Comparison of ENCODE assay signal across 8 cellular contexts in the genomic region with DNA sequence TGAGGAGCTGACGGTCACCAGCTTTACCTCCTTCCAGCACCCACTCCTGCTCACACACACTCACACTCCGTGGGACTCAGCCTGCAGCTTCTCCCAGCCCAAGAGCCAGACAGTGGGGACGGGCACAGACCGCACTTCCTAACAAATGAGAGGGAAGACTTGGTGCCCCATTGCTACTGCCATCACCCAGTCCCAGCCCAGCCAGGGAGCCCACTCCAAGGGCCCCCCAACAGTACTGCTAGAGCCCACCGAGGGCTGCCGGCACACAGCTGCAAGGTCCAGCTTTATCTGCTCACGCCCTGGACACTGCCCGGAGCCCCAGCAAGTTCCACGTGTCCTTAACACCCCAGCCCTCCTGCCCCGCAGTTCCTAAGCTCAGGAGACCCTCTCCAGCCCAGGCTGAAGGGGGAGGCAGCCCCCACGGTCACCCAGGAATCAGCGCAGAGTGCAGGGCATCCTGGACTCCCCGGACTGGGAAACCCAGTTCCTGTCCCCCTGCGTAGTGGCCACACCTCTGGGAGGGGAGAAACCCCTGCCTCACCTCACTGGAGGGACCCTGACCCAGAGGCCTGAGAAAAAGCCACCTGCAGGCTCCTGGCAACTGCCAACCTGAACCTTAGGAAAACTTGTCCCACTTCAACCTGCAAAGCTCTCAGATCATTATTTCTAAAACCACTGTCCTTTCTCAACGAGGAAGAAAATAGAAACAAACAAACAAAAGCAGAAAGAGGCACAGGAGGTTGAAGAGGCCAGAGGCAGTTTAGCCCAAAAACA. TPM values are rescaled to one million over a fixed set of nuclear protein-coding genes. Genes with fewer than 3 reads are reported as not detected.
DNase-seq lines count a peak whose midpoint lies in the region; ATAC-seq and TF ChIP-seq lines count a peak whose summit lies in the region.
"Not testable (repeated sequence)": the region's sequence is repeated elsewhere in the genome, so short reads cannot be mapped to it uniquely, and the experiment has no call there.

No MANE protein-coding gene starts in this region.

- TF ChIP-seq EP300 in neural cell (conservative IDR thresholded peaks at IDR 0.05; ENCODE audit: poor library complexity, severe bottlenecking), result not testable (repeated sequence)

- H3K79me2 ChIP-seq in neural cell (replicated peaks; ENCODE audit: insufficient read depth, low read length), result not testable (repeated sequence)

- H2AFZ ChIP-seq in neural cell (ENCODE audit: low read depth, low read length), result not testable (repeated sequence)

- peak overlapping the region; percentile 90 for H3K4me3 Mint-ChIP-seq in activated naive CD8-positive, alpha-beta T cell
- peak overlapping the region; percentile 84 for H3K4me3 Mint-ChIP-seq in effector memory CD8-positive, alpha-beta T cell
- peak overlapping the region; percentile 89 to 93 for H3K4me3 Mint-ChIP-seq in stimulated activated naive CD8-positive, alpha-beta T cell treated with anti-CD3 and anti-CD28 coated beads, Interleukin-15, amount 100 ng/mL, for 72 hours

- not testable (repeated sequence) for H3K27ac ChIP-seq in SK-N-MC; iPS-18a (ENCODE audit: low read length); neural cell (ENCODE audit: low read length)

- H3K4me1 Mint-ChIP-seq in activated naive CD8-positive, alpha-beta T cell (ENCODE audit: low read depth), result peaks cover 47% of the 10 kb centered on the region
- peaks cover 20 to 42% of the 10 kb centered on the region in 2 donors for H3K4me1 Mint-ChIP-seq in effector memory CD8-positive, alpha-beta T cell (ENCODE audit: low read depth in 2 of 2)
- H3K4me1 Mint-ChIP-seq in stimulated activated naive CD8-positive, alpha-beta T cell treated with anti-CD3 and anti-CD28 coated beads, Interleukin-15, amount 100 ng/mL, for 72 hours, result peaks cover 68% of the 10 kb centered on the region

- not testable (repeated sequence) for H4K20me1 ChIP-seq in neural cell (ENCODE audit: insufficient read depth)

- not testable (repeated sequence) for H3K36me3 ChIP-seq in SK-N-MC (ENCODE audit: insufficient read depth, low read length); iPS-18a (ENCODE audit: control insufficient read depth, low read depth, low read length); neural cell (ENCODE audit: insufficient read depth, low read length)

- H3K9me3 Mint-ChIP-seq in activated naive CD8-positive, alpha-beta T cell (ENCODE audit: low read depth); effector memory CD8-positive, alpha-beta T cell; stimulated activated naive CD8-positive, alpha-beta T cell treated with anti-CD3 and anti-CD28 coated beads, Interleukin-15, amount 100 ng/mL, for 72 hours: not testable (repeated sequence)

- not testable (repeated sequence) for TF ChIP-seq RAD21 in neural cell (conservative IDR thresholded peaks at IDR 0.05)

- not testable (repeated sequence) for H3K27me3 Mint-ChIP-seq in activated naive CD8-positive, alpha-beta T cell; effector memory CD8-positive, alpha-beta T cell
- H3K27me3 Mint-ChIP-seq in stimulated activated naive CD8-positive, alpha-beta T cell treated with anti-CD3 and anti-CD28 coated beads, Interleukin-15, amount 100 ng/mL, for 72 hours, result peaks cover 14% of the 10 kb centered on the region

- peak overlapping the region; percentile 68 for H3K4me3 ChIP-seq in AG10803 (ENCODE audit: low read length)
- H3K4me3 ChIP-seq in HFF-Myc (replicated peaks; ENCODE audit: low read depth, low read length), result peak overlapping the region; percentile 62
- peak overlapping the region; percentile 91 for H3K4me3 ChIP-seq in SK-N-MC
- peak overlapping the region; percentile 71 for H3K4me3 ChIP-seq in iPS-18a (ENCODE audit: low read length)
- H3K4me3 ChIP-seq in neural cell (ENCODE audit: low read length), result peak overlapping the region; percentile 79

- TF ChIP-seq CTCF in AG10803 (conservative IDR thresholded peaks at IDR 0.05; ENCODE audit: low read length); HFF-Myc (IDR thresholded peaks at IDR 0.05; ENCODE audit: low read depth, low read length, missing control alignments); neural cell (IDR thresholded peaks at IDR 0.05; ENCODE audit: poor library complexity, severe bottlenecking): not testable (repeated sequence)

- DNase-seq in AG10803 (ENCODE audit: low read depth); HFF-Myc (ENCODE audit: extremely low read depth, low read depth); SK-N-MC (ENCODE audit: low read depth, low spot score); effector memory CD8-positive, alpha-beta T cell; stimulated activated naive CD8-positive, alpha-beta T cell treated with anti-CD3 and anti-CD28 coated beads, Interleukin-15, amount 100 ng/mL, for 72 hours: not testable (repeated sequence)

- H3K4me2 ChIP-seq in neural cell (ENCODE audit: low read length), result peak overlapping the region; percentile 58

- peak overlapping the region; percentile 73 for H3K27ac Mint-ChIP-seq in activated naive CD8-positive, alpha-beta T cell
- H3K27ac Mint-ChIP-seq in effector memory CD8-positive, alpha-beta T cell, result peak overlapping the region; percentile 69 to 71
- H3K27ac Mint-ChIP-seq in stimulated activated naive CD8-positive, alpha-beta T cell treated with anti-CD3 and anti-CD28 coated beads, Interleukin-15, amount 100 ng/mL, for 72 hours, result peak overlapping the region; percentile 67 to 87

- H3K9ac ChIP-seq in SK-N-MC (ENCODE audit: insufficient read length), result peak overlapping the region; percentile 75
- H3K9ac ChIP-seq in iPS-18a (ENCODE audit: low read length), result peak overlapping the region; percentile 23
- peak overlapping the region; percentile 85 for H3K9ac ChIP-seq in neural cell (ENCODE audit: low read length)

- ATAC-seq in effector memory CD8-positive, alpha-beta T cell (replicated peaks); stimulated activated naive CD8-positive, alpha-beta T cell treated with anti-CD3 and anti-CD28 coated beads, Interleukin-15, amount 100 ng/mL, for 72 hours: not testable (repeated sequence)

- H3K36me3 Mint-ChIP-seq in activated naive CD8-positive, alpha-beta T cell, result not testable (repeated sequence)
- H3K36me3 Mint-ChIP-seq in effector memory CD8-positive, alpha-beta T cell (ENCODE audit: insufficient read depth), result peaks cover 14% of the 10 kb centered on the region

- H3F3A ChIP-seq in neural cell (ENCODE audit: insufficient read depth, low read length, poor library complexity, severe bottlenecking), result not testable (repeated sequence)

- H3K4me1 ChIP-seq in iPS-18a (ENCODE audit: control insufficient read depth, low read depth, low read length), result not testable (repeated sequence)

- not testable (repeated sequence) for H3K9me3 ChIP-seq in SK-N-MC (ENCODE audit: low read depth, low read length); iPS-18a (ENCODE audit: control insufficient read depth, low read depth, low read length); neural cell (ENCODE audit: low read length)

- H3K9me2 ChIP-seq in neural cell (ENCODE audit: insufficient read depth, low read length), result not testable (repeated sequence)

- peaks cover 18% of the 10 kb centered on the region for H3K27me3 ChIP-seq in iPS-18a (ENCODE audit: control insufficient read depth, insufficient read depth, low read length)
- H3K27me3 ChIP-seq in neural cell (ENCODE audit: insufficient read depth, low read depth, low read length), result not testable (repeated sequence)

RNA-seq across cellular contexts. Expression of a gene that starts 1.6 kb away (rescaled TPM):
- 413 and 462 TPM in 2 replicates for polyA plus RNA-seq in neural cell
- polyA minus RNA-seq in neural cell, result 131 and 135 TPM in 2 replicates

Comparison
In these comparisons a context has a peak if more than half of its experiments do, and no peak if none do; other contexts are left out.
1. H3K9ac ChIP-seq: peak in every context shown above with its lines; median percentile 85 in neural cell; 75 in SK-N-MC; 23 in iPS-18a.